Comparison of ENCODE assay signal across 27 cellular contexts in the genomic region with DNA sequence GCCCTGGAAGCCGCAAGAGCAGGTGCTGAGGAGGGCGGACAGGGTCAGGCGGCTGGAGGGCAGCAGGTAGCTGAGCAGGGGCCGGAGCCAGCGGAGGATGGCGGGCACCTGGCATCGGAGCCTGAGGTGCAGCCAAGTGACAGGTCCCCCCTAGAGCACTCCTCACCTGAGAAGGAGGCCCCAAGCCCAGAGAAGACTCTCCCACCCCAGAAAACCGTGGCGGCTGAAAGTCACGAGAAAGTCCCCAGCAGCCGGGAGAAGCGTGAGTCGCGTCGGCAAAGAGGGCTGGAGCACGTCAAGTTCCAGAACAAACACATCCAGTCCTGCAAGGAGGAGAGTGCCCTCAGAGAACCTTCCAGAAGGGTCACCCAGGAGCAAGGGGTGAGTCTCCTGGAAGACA.
"Had no signal": no experiment of that assay in that cellular context is flagged by ENCODE, and none has a peak within 500 bp of the region (broad histone marks: within the 10 kb centered on the region; RNA-seq: fewer than 3 reads in every experiment).

No MANE protein-coding gene starts in this region.

- H3K4me3 Mint-ChIP-seq: naive thymus-derived CD8-positive, alpha-beta T cell; nephron; neural crest cell; stimulated activated effector memory CD8-positive, alpha-beta T cell treated with anti-CD3 and anti-CD28 coated beads, Interleukin-12 subunit alpha, Interleukin-12 subunit beta, amount 100 ng/mL, for 72 hours; stimulated activated naive CD8-positive, alpha-beta T cell treated with anti-CD3 and anti-CD28 coated beads, Interleukin-15, amount 100 ng/mL, for 72 hours; type B pancreatic cell had no signal

- H3K79me2 ChIP-seq: parathyroid adenoma had no signal

- H3K9me3 Mint-ChIP-seq: naive thymus-derived CD8-positive, alpha-beta T cell; nephron; stimulated activated effector memory CD8-positive, alpha-beta T cell treated with anti-CD3 and anti-CD28 coated beads, Interleukin-12 subunit alpha, Interleukin-12 subunit beta, amount 100 ng/mL, for 72 hours; stimulated activated naive CD8-positive, alpha-beta T cell treated with anti-CD3 and anti-CD28 coated beads, Interleukin-15, amount 100 ng/mL, for 72 hours; type B pancreatic cell had no signal

- H3K27ac ChIP-seq: lower lobe of right lung, parathyroid adenoma, right atrium auricular region, right lobe of liver, tibial nerve, uterus had no signal

- DNase-seq: hippocampal formation; kidney glomerular epithelial cell; left cardiac atrium; lower lobe of right lung; mammary epithelial cell; mesenchymal stem cell; naive thymus-derived CD8-positive, alpha-beta T cell; nucleus accumbens; right lobe of liver; stimulated activated CD4-positive, alpha-beta T cell treated with anti-CD3 and anti-CD28 coated beads, Interleukin-12 subunit alpha, Interleukin-12 subunit beta, amount 100 ng/mL, for 4 hours; stimulated activated CD4-positive, alpha-beta T cell treated with anti-CD3 and anti-CD28 coated beads, Interleukin-15, amount 100 ng/mL, for 24 hours; stimulated activated CD4-positive, alpha-beta T cell treated with anti-CD3 and anti-CD28 coated beads, Interleukin-2, amount 100 ng/mL, for 24 hours; stimulated activated CD4-positive, alpha-beta T cell treated with anti-CD3 and anti-CD28 coated beads, Interleukin-4, amount 100 ng/mL, for 24 hours; stimulated activated naive CD4-positive, alpha-beta T cell treated with Interleukin-2 at 50 U/mL for 16 hours; stimulated activated naive CD8-positive, alpha-beta T cell treated with anti-CD3 and anti-CD28 coated beads, Interleukin-15, amount 100 ng/mL, for 72 hours; substantia nigra; uterus had no signal

- H3K4me2 ChIP-seq: smooth muscle cell had no signal

- H3K27ac Mint-ChIP-seq: nephron, type B pancreatic cell had no signal

- ATAC-seq: left cardiac atrium; left lobe of liver; left ventricle myocardium superior; naive thymus-derived CD8-positive, alpha-beta T cell; stimulated activated effector memory CD8-positive, alpha-beta T cell treated with anti-CD3 and anti-CD28 coated beads, Interleukin-12 subunit alpha, Interleukin-12 subunit beta, amount 100 ng/mL, for 72 hours; stimulated activated naive CD8-positive, alpha-beta T cell treated with anti-CD3 and anti-CD28 coated beads, Interleukin-15, amount 100 ng/mL, for 72 hours had no signal

- H3K4me1 Mint-ChIP-seq: nephron; neural crest cell; stimulated activated effector memory CD8-positive, alpha-beta T cell treated with anti-CD3 and anti-CD28 coated beads, Interleukin-12 subunit alpha, Interleukin-12 subunit beta, amount 100 ng/mL, for 72 hours; stimulated activated naive CD8-positive, alpha-beta T cell treated with anti-CD3 and anti-CD28 coated beads, Interleukin-15, amount 100 ng/mL, for 72 hours had no signal

- H3K4me3 ChIP-seq: lower lobe of right lung, right atrium auricular region, right lobe of liver, smooth muscle cell, tibial nerve, uterus had no signal

- H3K9me3 ChIP-seq: lower lobe of right lung, right atrium auricular region, right lobe of liver, tibial nerve, uterus had no signal

- H3K27me3 ChIP-seq: right atrium auricular region, right lobe of liver, tibial nerve, uterus had no signal

- H3K27me3 Mint-ChIP-seq: naive thymus-derived CD8-positive, alpha-beta T cell; stimulated activated naive CD8-positive, alpha-beta T cell treated with anti-CD3 and anti-CD28 coated beads, Interleukin-15, amount 100 ng/mL, for 72 hours; type B pancreatic cell had no signal

- H3K36me3 Mint-ChIP-seq: stimulated activated effector memory CD8-positive, alpha-beta T cell treated with anti-CD3 and anti-CD28 coated beads, Interleukin-12 subunit alpha, Interleukin-12 subunit beta, amount 100 ng/mL, for 72 hours had no signal

- H3K36me3 ChIP-seq: uterus had no signal

- H2AFZ ChIP-seq: parathyroid adenoma had no signal

- H3K4me1 ChIP-seq: lower lobe of right lung, parathyroid adenoma, right atrium auricular region, right lobe of liver, tibial nerve, uterus had no signal
